16 cellular contexts compared by ENCODE assay signal in the genomic region with DNA sequence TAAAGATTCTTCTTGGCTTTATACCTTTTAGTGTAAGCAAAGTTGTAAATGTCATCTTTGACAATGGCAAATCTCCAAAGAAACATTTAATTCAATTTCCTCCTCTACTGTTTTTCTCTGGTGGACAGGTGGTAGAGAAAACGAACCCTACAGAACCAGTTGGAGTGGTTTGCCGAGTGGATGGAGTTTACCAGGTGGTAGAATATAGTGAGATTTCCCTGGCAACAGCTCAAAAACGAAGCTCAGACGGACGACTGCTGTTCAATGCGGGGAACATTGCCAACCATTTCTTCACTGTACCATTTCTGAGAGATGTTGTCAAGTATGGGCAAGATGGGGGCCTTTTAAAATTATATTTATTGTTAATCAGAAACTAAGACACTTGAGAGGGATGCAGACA. TPM values are rescaled to one million over a fixed set of nuclear protein-coding genes. Genes with fewer than 3 reads are reported as not detected.
A peak's percentile ranks its signal among the peaks of the same experiment; 100 is the strongest.
DNase-seq lines count a peak whose midpoint lies in the region; ATAC-seq lines count a peak whose summit lies in the region.
"Had no signal": no experiment of that assay in that cellular context is flagged by ENCODE, and none has a peak within 500 bp of the region (broad histone marks: within the 10 kb centered on the region; RNA-seq: fewer than 3 reads in every experiment).

No MANE protein-coding gene starts in this region.

- DNase-seq in DMS53 treated with DMSO at 0.1 percent for 48 hours (lab: John Stamatoyannopoulos, UW; ENCODE audit: unreplicated experiment), result peak; percentile 75
- peak; percentile 14 for DNase-seq in LHCN-M2 (ENCODE audit: low read depth)
- DNase-seq in NCI-H2196 (lab: John Stamatoyannopoulos, UW; ENCODE audit: unreplicated experiment), result peak; percentile 88
- DNase-seq in stimulated activated CD4-positive, alpha-beta T cell treated with anti-CD3 and anti-CD28 coated beads, Interleukin-2, amount 100 ng/mL, for 24 hours, result no peak
- no peak for DNase-seq in NOMO-1 (lab: John Stamatoyannopoulos, UW; ENCODE audit: unreplicated experiment in 2 of 2)
- DNase-seq in KG1 (lab: John Stamatoyannopoulos, UW), result no peak
- DNase-seq: activated B cell treated with CpG ODN at 0.5 μM for 24 hours; activated CD4-positive, alpha-beta memory T cell treated with anti-CD3 and anti-CD28 coated beads, Interleukin-2, amount 10 ng/mL, durations not matched to agents 7 days and 5 days; activated naive CD4-positive, alpha-beta T cell treated with Interleukin-2 at 50 U/mL for 16 hours; activated T-cell treated with anti-CD3 and anti-CD28 coated beads, Interleukin-2, amount 50 U/mL, for 1 hour; anterior cingulate cortex; CD4-positive, alpha-beta T cell; NCI-H345; T-helper 17 cell had no signal

- ATAC-seq in esophagus mucosa, result peak; percentile 68
- no peak for ATAC-seq in HG03354 (IDR thresholded peaks at IDR 0.05; ENCODE audit: poor library complexity, severe bottlenecking, unreplicated experiment)
- ATAC-seq: T-helper 17 cell had no signal

RNA-seq across cellular contexts. Expression of a gene that starts 25.8 kb away (rescaled TPM):
- total RNA-seq in LHCN-M2 (2014; rRNA removed) (122 and 153 TPM in 2 replicates), esophagus mucosa (40.5 TPM)
- 94.0 TPM for polyA plus RNA-seq in LHCN-M2 (2012)

RNA-seq across cellular contexts. Expression of a gene that starts 44.9 kb away (rescaled TPM):
- 55.3 and 73.1 TPM in 2 replicates for total RNA-seq in LHCN-M2 (2014; rRNA removed)
- polyA plus RNA-seq in LHCN-M2 (2012), result 16.0 TPM
- total RNA-seq in esophagus mucosa, result 2.9 TPM

Comparison
In these comparisons a context has a peak if more than half of its experiments do, and no peak if none do; other contexts are left out.
1. DNase-seq: peak in DMS53 treated with DMSO at 0.1 percent for 48 hours (single experiment), LHCN-M2 (single experiment) and NCI-H2196 (single experiment); none in stimulated activated CD4-positive, alpha-beta T cell treated with anti-CD3 and anti-CD28 coated beads, Interleukin-2, amount 100 ng/mL, for 24 hours (0 of 2), NOMO-1 (0 of 2) and KG1 (single experiment).
2. RNA of a gene that starts 44.9 kb away (total RNA-seq): 55.3 to 73.1 TPM in LHCN-M2; 2.9 TPM in esophagus mucosa (single experiment); every median in the first group is over 10 times any median in the second.